24 cellular contexts compared by ENCODE assay signal in the genomic region with DNA sequence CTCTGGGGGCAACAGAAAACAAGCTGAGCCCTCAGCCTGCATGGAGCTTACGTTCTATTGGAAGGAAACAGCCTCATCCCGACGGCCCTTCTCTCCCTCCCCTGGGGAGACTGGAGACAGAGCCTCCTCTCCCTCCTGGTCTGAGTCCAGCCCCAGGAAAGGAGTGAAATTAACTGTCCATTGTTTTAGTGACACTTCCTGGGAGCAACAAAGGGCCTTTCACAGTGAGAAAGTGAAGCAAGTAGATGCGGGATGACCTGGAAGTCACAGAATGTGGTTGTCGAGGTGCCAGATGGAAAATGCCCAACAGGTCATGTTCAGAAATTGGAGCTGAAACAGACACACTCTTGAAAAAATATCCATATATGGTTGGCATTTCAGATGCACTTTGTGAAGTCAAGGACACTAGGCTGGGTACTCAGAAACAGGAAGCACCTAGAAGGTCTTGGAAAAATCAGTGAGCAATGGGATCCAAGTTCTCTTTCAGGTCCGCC.
"Had no signal": no experiment of that assay in that cellular context is flagged by ENCODE, and none has a peak within 500 bp of the region (broad histone marks: within the 10 kb centered on the region; RNA-seq: fewer than 3 reads in every experiment).

No MANE protein-coding gene starts in this region.

- H3K27me3 ChIP-seq: adrenal gland, Peyer's patch had no signal

- H3K27ac ChIP-seq: adrenal gland, Peyer's patch had no signal

- H3K4me1 ChIP-seq: adrenal gland, Peyer's patch had no signal

- H3K27ac Mint-ChIP-seq: activated CD8-positive, alpha-beta T cell treated with anti-CD3 and anti-CD28 coated beads, Interleukin-2, amount 10 ng/mL, durations not matched to agents 7 days and 5 days; activated naive CD8-positive, alpha-beta T cell treated with anti-CD3 and anti-CD28 coated beads, Interleukin-2, amount 10 ng/mL, durations not matched to agents 7 days and 5 days; T-helper 17 cell; WTC11 had no signal

- H3K4me3 Mint-ChIP-seq: activated CD8-positive, alpha-beta T cell treated with anti-CD3 and anti-CD28 coated beads, Interleukin-2, amount 10 ng/mL, durations not matched to agents 7 days and 5 days; activated naive CD8-positive, alpha-beta T cell treated with anti-CD3 and anti-CD28 coated beads, Interleukin-2, amount 10 ng/mL, durations not matched to agents 7 days and 5 days; T-helper 17 cell; WTC11 had no signal

- H3K4me1 Mint-ChIP-seq: activated naive CD8-positive, alpha-beta T cell treated with anti-CD3 and anti-CD28 coated beads, Interleukin-2, amount 10 ng/mL, durations not matched to agents 7 days and 5 days; T-helper 17 cell had no signal

- ATAC-seq: activated CD8-positive, alpha-beta T cell treated with anti-CD3 and anti-CD28 coated beads, Interleukin-2, amount 10 ng/mL, durations not matched to agents 7 days and 5 days; T-helper 17 cell; WTC11 had no signal

- H3K4me3 ChIP-seq: adrenal gland, Peyer's patch had no signal

- H3K36me3 ChIP-seq: adrenal gland, Peyer's patch had no signal

- DNase-seq: activated CD4-positive, alpha-beta T cell treated with anti-CD3 and anti-CD28 coated beads for 48 hours; activated CD4-positive, alpha-beta T cell treated with anti-CD3 and anti-CD28 coated beads, Interleukin-2, amount 50 U/mL, for 4 hours; activated CD4-positive, CD25-positive, alpha-beta regulatory T cell treated with anti-CD3 and anti-CD28 coated beads, Interleukin-2, amount 50 U/mL, for 72 hours; activated CD8-positive, alpha-beta memory T cell treated with anti-CD3 and anti-CD28 coated beads, Interleukin-2, amount 50 U/mL, for 48 hours; activated CD8-positive, alpha-beta T cell treated with anti-CD3 and anti-CD28 coated beads, Interleukin-2, amount 10 ng/mL, durations not matched to agents 7 days and 5 days; activated naive CD4-positive, alpha-beta T cell treated with anti-CD3 and anti-CD28 coated beads, Interleukin-2, amount 50 U/mL, for 16 hours; activated naive CD8-positive, alpha-beta T cell treated with anti-CD3 and anti-CD28 coated beads, Interleukin-2, amount 10 ng/mL, durations not matched to agents 7 days and 5 days; activated T-cell treated with anti-CD3 and anti-CD28 coated beads, Interleukin-2, amount 50 U/mL, for 1 hour; adrenal gland; anterior cingulate cortex; KG1; MM.1S; NCI-H1105; NCI-H1436; NCI-H1694 treated with DMSO at 0.1 percent for 48 hours; NCI-H2029 treated with DMSO at 0.1 percent for 48 hours; NCI-H510A treated with DMSO at 0.1 percent for 48 hours; NCI-H69; NK-92 treated with Interleukin-12 subunit alpha and Interleukin-12 subunit beta, amount 100 ng/mL, for 24 hours; Peyer's patch; SHP77 treated with DMSO at 0.1 percent for 48 hours; T-helper 17 cell; T-helper 9 cell had no signal

- H3K36me3 Mint-ChIP-seq: activated naive CD8-positive, alpha-beta T cell treated with anti-CD3 and anti-CD28 coated beads, Interleukin-2, amount 10 ng/mL, durations not matched to agents 7 days and 5 days; WTC11 had no signal

- H3K9me3 ChIP-seq: adrenal gland, Peyer's patch had no signal
